36 cellular contexts compared by ENCODE assay signal in the genomic region with DNA sequence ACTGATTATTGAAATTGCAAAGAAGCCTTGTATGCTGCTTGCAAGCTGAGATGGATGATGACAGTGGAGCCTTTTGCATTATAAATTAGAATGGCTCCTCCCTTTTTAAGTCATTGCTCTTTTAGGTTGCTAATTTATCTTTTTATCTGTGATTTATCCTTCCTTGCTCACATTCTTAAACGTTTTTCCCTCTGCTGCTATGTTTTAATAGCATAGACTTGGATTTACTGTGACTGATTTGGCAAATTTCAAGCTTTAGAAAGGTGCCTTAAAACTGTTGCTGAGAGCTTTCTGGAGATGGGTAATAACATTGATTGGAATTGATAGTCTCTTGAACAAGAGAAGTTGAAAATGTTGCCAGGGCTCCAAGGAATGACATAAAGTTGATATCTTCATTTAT.
"Had no signal": no experiment of that assay in that cellular context is flagged by ENCODE, and none has a peak within 500 bp of the region (broad histone marks: within the 10 kb centered on the region; RNA-seq: fewer than 3 reads in every experiment).

No MANE protein-coding gene starts in this region.

- H3K4me1 Mint-ChIP-seq: activated naive CD4-positive, alpha-beta T cell treated with anti-CD3 and anti-CD28 coated beads, Interleukin-2, amount 10 ng/mL, durations not matched to agents 7 days and 5 days; activated naive CD8-positive, alpha-beta T cell treated with anti-CD3 and anti-CD28 coated beads, Interleukin-2, amount 50 U/mL, for 24 hours had no signal

- H3K9me3 Mint-ChIP-seq: activated naive CD4-positive, alpha-beta T cell treated with anti-CD3 and anti-CD28 coated beads for 36 hours; activated naive CD4-positive, alpha-beta T cell treated with anti-CD3 and anti-CD28 coated beads, Interleukin-2, amount 10 ng/mL, durations not matched to agents 7 days and 5 days; activated naive CD8-positive, alpha-beta T cell treated with anti-CD3 and anti-CD28 coated beads for 36 hours; activated naive CD8-positive, alpha-beta T cell treated with anti-CD3 and anti-CD28 coated beads, Interleukin-2, amount 50 U/mL, for 24 hours; activated T-cell treated with anti-CD3 and anti-CD28 coated beads, Interleukin-2, amount 50 U/mL, for 4 hours; activated T-helper 1 cell treated with anti-CD3 and anti-CD28 coated beads, Interleukin-12 subunit alpha, Interleukin-12 subunit beta, Interleukin-2, Interleukin-4 antibody, amounts not matched to agents 30 ng/mL and 10 ng/mL and 1 ng/mL, durations not matched to agents 14 hours and 24 hours and 36 hours; activated T-helper 17 cell treated with anti-CD3 and anti-CD28 coated beads, Interleukin-2, amount 50 U/mL, for 72 hours; activated T-helper 2 cell treated with anti-CD3 and anti-CD28 coated beads, Interferon-gamma antibody, Interleukin-2, Interleukin-4, amounts not matched to agents 10 μg/mL and 5 μg/mL and 100 μg/mL, durations not matched to agents 14 hours and 24 hours and 36 hours; central memory CD8-positive, alpha-beta T cell had no signal

- H3K27me3 Mint-ChIP-seq: activated naive CD4-positive, alpha-beta T cell treated with anti-CD3 and anti-CD28 coated beads, Interleukin-2, amount 50 U/mL, for 24 hours; activated naive CD8-positive, alpha-beta T cell treated with anti-CD3 and anti-CD28 coated beads for 36 hours; brain; central memory CD8-positive, alpha-beta T cell had no signal

- H3K4me1 ChIP-seq: adrenal gland, ascending aorta, body of pancreas, breast epithelium had no signal

- H3K4me3 Mint-ChIP-seq: activated naive CD4-positive, alpha-beta T cell treated with anti-CD3 and anti-CD28 coated beads for 36 hours; activated naive CD4-positive, alpha-beta T cell treated with anti-CD3 and anti-CD28 coated beads, Interleukin-2, amount 10 ng/mL, durations not matched to agents 7 days and 5 days; activated naive CD4-positive, alpha-beta T cell treated with anti-CD3 and anti-CD28 coated beads, Interleukin-2, amount 50 U/mL, for 24 hours; activated naive CD8-positive, alpha-beta T cell; activated naive CD8-positive, alpha-beta T cell treated with anti-CD3 and anti-CD28 coated beads for 36 hours; activated naive CD8-positive, alpha-beta T cell treated with anti-CD3 and anti-CD28 coated beads, Interleukin-2, amount 10 ng/mL, durations not matched to agents 7 days and 5 days; activated naive CD8-positive, alpha-beta T cell treated with anti-CD3 and anti-CD28 coated beads, Interleukin-2, amount 50 U/mL, for 24 hours; activated T-cell treated with anti-CD3 and anti-CD28 coated beads, Interleukin-2, amount 50 U/mL, for 4 hours; activated T-cell treated with anti-CD3 and anti-CD28 coated beads, Interleukin-2, amount 50 U/mL, for 72 hours; activated T-helper 1 cell treated with anti-CD3 and anti-CD28 coated beads, Interleukin-12 subunit alpha, Interleukin-12 subunit beta, Interleukin-2, Interleukin-4 antibody, amounts not matched to agents 30 ng/mL and 10 ng/mL and 1 ng/mL, durations not matched to agents 14 hours and 24 hours and 36 hours; activated T-helper 17 cell treated with anti-CD3 and anti-CD28 coated beads, Interleukin-2, amount 50 U/mL, for 72 hours; brain; central memory CD8-positive, alpha-beta T cell had no signal

- H3K9me3 ChIP-seq: adrenal gland, ascending aorta, body of pancreas, breast epithelium had no signal

- H3K4me3 ChIP-seq: adrenal gland, ascending aorta, body of pancreas, breast epithelium, cardiac muscle cell had no signal

- H3K36me3 ChIP-seq: adrenal gland, ascending aorta, brain microvascular endothelial cell, breast epithelium, cardiac muscle cell had no signal

- ATAC-seq: activated naive CD4-positive, alpha-beta T cell treated with anti-CD3 and anti-CD28 coated beads, Interleukin-2, amount 50 U/mL, for 72 hours; activated naive CD8-positive, alpha-beta T cell treated with anti-CD3 and anti-CD28 coated beads, Interleukin-2, amount 50 U/mL, for 24 hours; activated T-cell treated with anti-CD3 and anti-CD28 coated beads, Interleukin-2, amount 50 U/mL, for 4 hours; activated T-cell treated with anti-CD3 and anti-CD28 coated beads, Interleukin-2, amount 50 U/mL, for 72 hours; activated T-helper 17 cell treated with anti-CD3 and anti-CD28 coated beads, Interleukin-2, amount 50 U/mL, for 72 hours; body of pancreas had no signal

- H3K27ac ChIP-seq: adrenal gland, ascending aorta, body of pancreas, brain microvascular endothelial cell, breast epithelium, cardiac muscle cell had no signal

- H3K27ac Mint-ChIP-seq: activated naive CD4-positive, alpha-beta T cell treated with anti-CD3 and anti-CD28 coated beads for 36 hours; activated naive CD4-positive, alpha-beta T cell treated with anti-CD3 and anti-CD28 coated beads, Interleukin-2, amount 10 ng/mL, durations not matched to agents 7 days and 5 days; activated naive CD4-positive, alpha-beta T cell treated with anti-CD3 and anti-CD28 coated beads, Interleukin-2, amount 50 U/mL, for 24 hours; activated naive CD4-positive, alpha-beta T cell treated with anti-CD3 and anti-CD28 coated beads, Interleukin-2, amount 50 U/mL, for 72 hours; activated naive CD8-positive, alpha-beta T cell; activated naive CD8-positive, alpha-beta T cell treated with anti-CD3 and anti-CD28 coated beads for 36 hours; activated naive CD8-positive, alpha-beta T cell treated with anti-CD3 and anti-CD28 coated beads, Interleukin-2, amount 10 ng/mL, durations not matched to agents 7 days and 5 days; activated naive CD8-positive, alpha-beta T cell treated with anti-CD3 and anti-CD28 coated beads, Interleukin-2, amount 50 U/mL, for 24 hours; activated T-cell treated with anti-CD3 and anti-CD28 coated beads, Interleukin-2, amount 50 U/mL, for 72 hours; activated T-helper 1 cell treated with anti-CD3 and anti-CD28 coated beads, Interleukin-12 subunit alpha, Interleukin-12 subunit beta, Interleukin-2, Interleukin-4 antibody, amounts not matched to agents 30 ng/mL and 10 ng/mL and 1 ng/mL, durations not matched to agents 14 hours and 24 hours and 36 hours; activated T-helper 17 cell treated with anti-CD3 and anti-CD28 coated beads, Interleukin-2, amount 50 U/mL, for 72 hours; activated T-helper 2 cell treated with anti-CD3 and anti-CD28 coated beads, Interferon-gamma antibody, Interleukin-2, Interleukin-4, amounts not matched to agents 10 μg/mL and 5 μg/mL and 100 μg/mL, durations not matched to agents 14 hours and 24 hours and 36 hours had no signal

- DNase-seq: activated effector memory CD4-positive, alpha-beta T cell treated with anti-CD3 and anti-CD28 coated beads, Interleukin-2, amount 50 U/mL, for 16 hours; activated effector memory CD4-positive, alpha-beta T cell treated with Interleukin-2 at 50 U/mL for 16 hours; activated gamma-delta T cell; activated gamma-delta T cell treated with Interleukin-2 at 50 U/mL for 16 hours; activated naive CD4-positive, alpha-beta T cell; activated naive CD4-positive, alpha-beta T cell treated with anti-CD3 and anti-CD28 coated beads for 36 hours; activated naive CD4-positive, alpha-beta T cell treated with anti-CD3 and anti-CD28 coated beads, Interleukin-2, amount 10 ng/mL, durations not matched to agents 7 days and 5 days; activated naive CD4-positive, alpha-beta T cell treated with anti-CD3 and anti-CD28 coated beads, Interleukin-2, amount 50 U/mL, for 16 hours; activated naive CD4-positive, alpha-beta T cell treated with Interleukin-2 at 50 U/mL for 16 hours; activated naive CD8-positive, alpha-beta T cell treated with anti-CD3 and anti-CD28 coated beads for 36 hours; activated naive CD8-positive, alpha-beta T cell treated with anti-CD3 and anti-CD28 coated beads, Interleukin-2, amount 10 ng/mL, durations not matched to agents 7 days and 5 days; activated naive CD8-positive, alpha-beta T cell treated with anti-CD3 and anti-CD28 coated beads, Interleukin-2, amount 50 U/mL, for 24 hours; activated T-cell treated with anti-CD3 and anti-CD28 coated beads, Interleukin-2, amount 50 U/mL, for 4 hours; activated T-cell treated with anti-CD3 and anti-CD28 coated beads, Interleukin-2, amount 50 U/mL, for 48 hours; activated T-cell treated with anti-CD3 and anti-CD28 coated beads, Interleukin-2, amount 50 U/mL, for 72 hours; adrenal gland; amniotic stem cell; amygdala; anterior cingulate cortex; aorta; body of pancreas; brain microvascular endothelial cell; caudate nucleus; central memory CD4-positive, alpha-beta T cell; cerebellar nuclear complex had no signal

- H3K27me3 ChIP-seq: adrenal gland, ascending aorta, body of pancreas, brain microvascular endothelial cell, breast epithelium, cardiac muscle cell had no signal

- H3K36me3 Mint-ChIP-seq: activated naive CD4-positive, alpha-beta T cell treated with anti-CD3 and anti-CD28 coated beads, Interleukin-2, amount 50 U/mL, for 24 hours; activated naive CD4-positive, alpha-beta T cell treated with anti-CD3 and anti-CD28 coated beads, Interleukin-2, amount 50 U/mL, for 72 hours; activated naive CD8-positive, alpha-beta T cell treated with anti-CD3 and anti-CD28 coated beads for 36 hours; activated naive CD8-positive, alpha-beta T cell treated with anti-CD3 and anti-CD28 coated beads, Interleukin-2, amount 10 ng/mL, durations not matched to agents 7 days and 5 days; brain had no signal
